25 cellular contexts compared by ENCODE assay signal in the genomic region with DNA sequence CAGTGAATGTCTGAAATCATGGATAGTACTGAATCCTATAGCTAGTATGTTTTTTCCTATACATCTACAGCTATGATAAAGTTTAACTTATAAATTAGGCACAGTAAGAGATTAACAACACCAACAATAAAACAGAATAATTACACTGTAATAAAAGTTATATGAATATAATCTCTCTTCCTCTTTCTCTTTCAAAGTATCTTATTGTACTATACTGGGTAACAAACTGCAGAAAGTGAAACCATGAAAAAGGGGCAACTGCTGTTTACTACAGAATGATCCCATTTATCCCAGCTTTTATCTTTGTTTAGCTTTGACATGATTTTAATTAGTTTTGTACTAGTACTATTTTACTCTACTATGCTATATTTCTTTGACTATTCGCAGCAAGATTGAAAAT.
"Had no signal": no experiment of that assay in that cellular context is flagged by ENCODE, and none has a peak within 500 bp of the region (broad histone marks: within the 10 kb centered on the region; RNA-seq: fewer than 3 reads in every experiment).

No MANE protein-coding gene starts in this region.

- H2AFZ ChIP-seq: neural progenitor cell had no signal

- H3K27me3 ChIP-seq: esophagus squamous epithelium, heart right ventricle, left lung, neural progenitor cell, right atrium auricular region, upper lobe of left lung, vagina had no signal

- H3K4me2 ChIP-seq: neural progenitor cell had no signal

- DNase-seq: activated CD4-positive, alpha-beta T cell treated with anti-CD3 and anti-CD28 coated beads, Interleukin-2, amount 50 U/mL, for 1 hour; activated CD8-positive, alpha-beta T cell treated with anti-CD3 and anti-CD28 coated beads for 36 hours; activated T-cell treated with anti-CD3 and anti-CD28 coated beads, Interleukin-2, amount 50 U/mL, for 4 hours; anterior cingulate cortex; dermis blood vessel endothelial cell; effector CD8-positive, alpha-beta T cell; esophagus squamous epithelium; foreskin melanocyte; heart right ventricle; left lung; lower lobe of right lung; mesenchymal stem cell; natural killer cell; occipital lobe; stimulated activated CD4-positive, alpha-beta T cell treated with anti-CD3 and anti-CD28 coated beads, Interleukin-2, amount 100 ng/mL, for 48 hours; stimulated activated naive CD8-positive, alpha-beta T cell treated with anti-CD3 and anti-CD28 coated beads, Interleukin-15, amount 100 ng/mL, for 72 hours; substantia nigra; upper lobe of left lung had no signal

- H3K27ac ChIP-seq: epithelial cell of prostate, esophagus squamous epithelium, heart right ventricle, left lung, lower lobe of right lung, neural progenitor cell, right atrium auricular region, upper lobe of left lung, vagina had no signal

- H3K4me3 ChIP-seq: esophagus squamous epithelium, heart right ventricle, left lung, lower lobe of right lung, neural progenitor cell, right atrium auricular region, upper lobe of left lung, vagina had no signal

- H3K9me3 ChIP-seq: esophagus squamous epithelium, heart right ventricle, left lung, lower lobe of right lung, right atrium auricular region, upper lobe of left lung, vagina had no signal

- ATAC-seq: activated CD8-positive, alpha-beta T cell treated with anti-CD3 and anti-CD28 coated beads for 36 hours; activated T-cell treated with anti-CD3 and anti-CD28 coated beads, Interleukin-2, amount 50 U/mL, for 4 hours; activated T-helper 17 cell treated with anti-CD3 and anti-CD28 coated beads, Interleukin-2, amount 50 U/mL, for 72 hours; heart right ventricle; left lung; lower lobe of right lung; natural killer cell; stimulated activated effector memory CD8-positive, alpha-beta T cell treated with anti-CD3 and anti-CD28 coated beads, Interleukin-12 subunit alpha, Interleukin-12 subunit beta, amount 100 ng/mL, for 72 hours; stimulated activated naive CD8-positive, alpha-beta T cell treated with anti-CD3 and anti-CD28 coated beads, Interleukin-15, amount 100 ng/mL, for 72 hours; WTC11 had no signal

- H3K9ac ChIP-seq: neural progenitor cell had no signal

- H3K4me1 ChIP-seq: esophagus squamous epithelium, heart right ventricle, left lung, lower lobe of right lung, neural progenitor cell, right atrium auricular region, upper lobe of left lung, vagina had no signal
